Comparison of ENCODE assay signal across 8 cellular contexts in genomic region chr11:110428956-110429613, GRCh38. TPM values are rescaled to one million over a fixed set of nuclear protein-coding genes. Genes with fewer than 3 reads are reported as not detected.
DNase-seq lines count a peak whose midpoint lies in the region; TF ChIP-seq lines count a peak whose summit lies in the region.

No MANE protein-coding gene starts in this region.

- H3K36me3 Mint-ChIP-seq in endothelial cell (ENCODE audit: low read depth, unreplicated experiment) = peaks cover 10% of the 10 kb centered on the region
- no peaks in the 10 kb centered on the region for H3K36me3 Mint-ChIP-seq in progenitor cell of endocrine pancreas (ENCODE audit: insufficient read depth)

- no peak overlapping the region for H3K27ac ChIP-seq in PC-9

- H3K4me3 Mint-ChIP-seq in endothelial cell (ENCODE audit: unreplicated experiment) = peak overlapping the region; percentile 89
- peak overlapping the region; percentile 83 for H3K4me3 Mint-ChIP-seq in progenitor cell of endocrine pancreas (ENCODE audit: low read depth)

- H3K4me2 ChIP-seq in PC-9 = peak overlapping the region; percentile 92

- no peaks in the 10 kb centered on the region for H3K9me2 ChIP-seq in PC-9 (ENCODE audit: insufficient read depth)

- peaks cover 9% of the 10 kb centered on the region; the same call in 1 of the 2 replicates for H4K20me1 ChIP-seq in PC-9 (ENCODE audit: insufficient read depth)

- BruUV-seq in PC-9 (replicated peaks; lab: Mats Ljungman, UMichigan) = no TSS peak

- DNase-seq in PC-9 (no peak), endothelial cell (ENCODE audit: low spot score) (no peak), progenitor cell of endocrine pancreas (ENCODE audit: low spot score, unreplicated experiment) (no peak), COLO668 (lab: John Stamatoyannopoulos, UW; ENCODE audit: unreplicated experiment) (no peak), GM03348 (ENCODE audit: low spot score) (no peak), DMS79 treated with DMSO at 0.1 percent for 48 hours (lab: John Stamatoyannopoulos, UW) (no peak), NCI-H748 treated with DMSO at 0.1 percent for 48 hours (lab: John Stamatoyannopoulos, UW) (no peak)

- peaks cover 34% of the 10 kb centered on the region for H3K4me1 ChIP-seq in PC-9 (replicated peaks; ENCODE audit: insufficient read depth)

- intact Hi-C loops in PC-9 (cut with micrococcal nuclease; ENCODE audit: unreplicated experiment) = no loop called here

- CTCF ChIA-PET in PC-9 (lab: Charles Lee) = interaction anchor here (0.7 kb wide), 1 partner anchor 230 kb away, joined by 3 read pairs; no protein-coding TSS in a partner anchor

- H3K4me1 Mint-ChIP-seq in endothelial cell (ENCODE audit: unreplicated experiment) = peaks cover 16% of the 10 kb centered on the region
- H3K4me1 Mint-ChIP-seq in progenitor cell of endocrine pancreas (ENCODE audit: low read depth) = peaks cover 31% of the 10 kb centered on the region

- H3K9me3 Mint-ChIP-seq in endothelial cell (ENCODE audit: unreplicated experiment) = no peaks in the 10 kb centered on the region
- no peaks in the 10 kb centered on the region for H3K9me3 Mint-ChIP-seq in progenitor cell of endocrine pancreas (ENCODE audit: low read depth)

- H3K27me3 Mint-ChIP-seq in endothelial cell (ENCODE audit: unreplicated experiment) (peaks cover 15% of the 10 kb centered on the region), progenitor cell of endocrine pancreas (no peaks in the 10 kb centered on the region)

- TF ChIP-seq CTCF in PC-9 (conservative IDR thresholded peaks at IDR 0.05) (no peak), endothelial cell (IDR thresholded peaks at IDR 0.05; ENCODE audit: unreplicated experiment) (no peak), progenitor cell of endocrine pancreas (IDR thresholded peaks at IDR 0.05; ENCODE audit: unreplicated experiment) (no peak)

- H3K36me3 ChIP-seq in PC-9 (ENCODE audit: low read depth) = no peaks in the 10 kb centered on the region

- H3K27ac Mint-ChIP-seq in endothelial cell (ENCODE audit: unreplicated experiment) (peak overlapping the region; percentile 72), progenitor cell of endocrine pancreas (peak overlapping the region; percentile 38)

- H3K79me2 ChIP-seq in PC-9 (ENCODE audit: low read depth) = peaks cover 39% of the 10 kb centered on the region

- H3K9me3 ChIP-seq in PC-9 (ENCODE audit: insufficient read depth, low read depth) = no peaks in the 10 kb centered on the region

- H2AFZ ChIP-seq in PC-9 = peak overlapping the region; percentile 86

- POLR2A ChIA-PET in PC-9 (lab: Charles Lee; ENCODE audit: unreplicated experiment) = interaction anchor here (0.6 to 0.9 kb wide), 3 partner anchors 17 to 763 kb away, joined by 3 read pairs; no protein-coding TSS in a partner anchor

- H3K4me3 ChIP-seq in GM08714 (ENCODE audit: low read length) (peak overlapping the region; percentile 73), PC-9 (peak overlapping the region; percentile 89)

- H3K27me3 ChIP-seq in PC-9 (ENCODE audit: insufficient read depth, low read depth) = no peaks in the 10 kb centered on the region

- peaks cover 18% of the 10 kb centered on the region for H3F3A ChIP-seq in PC-9 (ENCODE audit: insufficient read depth, low read depth)

RNA-seq across cellular contexts. Expression of gene FDX1, which starts 0.7 kb away (rescaled TPM):
- total RNA-seq in PC-9 (2021) = 10.5 and 11.9 TPM in 2 replicates
- 14.3 TPM for total RNA-seq in endothelial cell (ENCODE audit: unreplicated experiment)
- total RNA-seq in progenitor cell of endocrine pancreas = 13.6 and 14.6 TPM in 2 replicates
